ENCODE assay signal across 15 cellular contexts in genomic region chr14:68535404-68536024, GRCh38.
DNase-seq lines count a peak whose midpoint lies in the region; ATAC-seq and TF ChIP-seq lines count a peak whose summit lies in the region.
"Had no signal": no experiment of that assay in that cellular context is flagged by ENCODE, and none has a peak within 500 bp of the region (broad histone marks: within the 10 kb centered on the region; RNA-seq: fewer than 3 reads in every experiment).

No MANE protein-coding gene starts in this region.

- H3K27ac ChIP-seq in GM23248: peak overlapping the region; percentile 91
- H3K27ac ChIP-seq in thoracic aorta: no peak overlapping the region
- no peak overlapping the region for H3K27ac ChIP-seq in MM.1S (ENCODE audit: low read length)

- DNase-seq in GM23248: peak; percentile 94
- DNase-seq in T1000 (lab: John Stamatoyannopoulos, UW): peak; percentile 17
- peak; percentile 69 for DNase-seq in fibroblast of pulmonary artery (ENCODE audit: low read depth)
- DNase-seq in thoracic aorta (ENCODE audit: low spot score): no peak
- no peak for DNase-seq in GM19238 (ENCODE audit: insufficient read length, low spot score)
- no peak for DNase-seq in MM.1S
- DNase-seq: activated CD4-positive, alpha-beta T cell treated with anti-CD3 and anti-CD28 coated beads, Interleukin-2, amount 50 U/mL, for 1 hour; DMS53; effector CD4-positive, alpha-beta T cell; Karpas-422; stimulated activated CD4-positive, alpha-beta T cell treated with anti-CD3 and anti-CD28 coated beads, Interleukin-1b, Interleukin-23, amount 100 ng/mL, for 48 hours; stimulated activated naive CD8-positive, alpha-beta T cell treated with anti-CD3 and anti-CD28 coated beads, Interleukin-15, amount 100 ng/mL, for 72 hours had no signal

- H3K9me2 ChIP-seq in GM23248 (ENCODE audit: insufficient read depth): no peaks in the 10 kb centered on the region
- H3K9me2 ChIP-seq in MM.1S (replicated peaks; ENCODE audit: insufficient read depth, low read length): no peaks in the 10 kb centered on the region

- H3K27me3 ChIP-seq in GM23248 (replicated peaks; ENCODE audit: insufficient read depth) (no peaks in the 10 kb centered on the region), thoracic aorta (replicated peaks; ENCODE audit: insufficient read depth) (no peaks in the 10 kb centered on the region), MM.1S (replicated peaks; ENCODE audit: insufficient read depth, low read length) (no peaks in the 10 kb centered on the region)

- H3F3A ChIP-seq in GM23248 (ENCODE audit: insufficient read depth) (peaks cover 22% of the 10 kb centered on the region), MM.1S (ENCODE audit: insufficient read depth, low read length) (no peaks in the 10 kb centered on the region)

- H3K79me2 ChIP-seq in GM23248 (ENCODE audit: insufficient read depth) (no peaks in the 10 kb centered on the region), MM.1S (ENCODE audit: low read length) (no peaks in the 10 kb centered on the region)

- H4K20me1 ChIP-seq in GM23248 (ENCODE audit: insufficient read depth) (no peaks in the 10 kb centered on the region), MM.1S (ENCODE audit: insufficient read depth, low read length) (no peaks in the 10 kb centered on the region)

- peak overlapping the region; percentile 38 for H2AFZ ChIP-seq in GM23248
- no peak overlapping the region for H2AFZ ChIP-seq in MM.1S (ENCODE audit: low read length)

- in situ Hi-C loops in GM23248 (cut with MboI): no loop called here

- peak overlapping the region; percentile 63 for H3K9ac ChIP-seq in GM23248
- H3K9ac ChIP-seq in MM.1S (ENCODE audit: low read length): no peak overlapping the region

- H3K9me3 ChIP-seq in GM23248 (ENCODE audit: low read depth): no peaks in the 10 kb centered on the region
- peaks cover 5% of the 10 kb centered on the region for H3K9me3 ChIP-seq in thoracic aorta
- H3K9me3 ChIP-seq in MM.1S (replicated peaks; ENCODE audit: insufficient read depth, low read length): no peaks in the 10 kb centered on the region

- H3K36me3 ChIP-seq in GM23248 (ENCODE audit: low read depth) (no peaks in the 10 kb centered on the region), thoracic aorta (no peaks in the 10 kb centered on the region), MM.1S (replicated peaks; ENCODE audit: insufficient read depth, low read length) (no peaks in the 10 kb centered on the region)

- TF ChIP-seq CTCF in fibroblast of pulmonary artery (IDR thresholded peaks at IDR 0.05; ENCODE audit: low read length, missing control alignments) (no peak), thoracic aorta (IDR thresholded peaks at IDR 0.05) (no peak), MM.1S (IDR thresholded peaks at IDR 0.05; ENCODE audit: low read length) (no peak)

- H3K4me3 ChIP-seq in GM23248: no peak overlapping the region
- H3K4me3 ChIP-seq in fibroblast of pulmonary artery (replicated peaks; ENCODE audit: low read depth, low read length): no peak overlapping the region
- H3K4me3 ChIP-seq in thoracic aorta: no peak overlapping the region
- H3K4me3 ChIP-seq in MM.1S (ENCODE audit: low read length): no peak overlapping the region

- 12% methylated on average over 5 of the region's 5 CpGs for WGBS in GM23248 (ENCODE audit: low coverage in 1 of 2, low lambda C conversion rate in 2 of 2, missing lambda C conversion rate in 2 of 2), 2 experiments

- H3K4me1 ChIP-seq in GM23248 (ENCODE audit: insufficient read depth): peaks cover 25% of the 10 kb centered on the region
- H3K4me1 ChIP-seq in thoracic aorta (ENCODE audit: control insufficient read depth in 1 of 2, low read depth in 2 of 2): no peaks in the 10 kb centered on the region
- no peaks in the 10 kb centered on the region for H3K4me1 ChIP-seq in MM.1S (ENCODE audit: low read length)

- H3K4me2 ChIP-seq in GM23248 (ENCODE audit: unreplicated experiment) (peak overlapping the region; percentile 71), MM.1S (ENCODE audit: low read depth, low read length) (no peak overlapping the region)

- ATAC-seq in thoracic aorta (ENCODE audit: insufficient number of reproducible peaks, low FRiP score, low read depth) (peak; percentile 18), GM18861 (IDR thresholded peaks at IDR 0.05; ENCODE audit: unreplicated experiment) (no peak), HG03196 (IDR thresholded peaks at IDR 0.05; ENCODE audit: unreplicated experiment) (no peak)
- ATAC-seq: activated naive CD4-positive, alpha-beta T cell treated with anti-CD3 and anti-CD28 coated beads, Interleukin-2, amount 50 U/mL, for 72 hours; stimulated activated naive CD8-positive, alpha-beta T cell treated with anti-CD3 and anti-CD28 coated beads, Interleukin-15, amount 100 ng/mL, for 72 hours had no signal

Comparison
In these comparisons a context has a peak if more than half of its experiments do, and no peak if none do; other contexts are left out.
1. DNase-seq: peak in GM23248 (single experiment), T1000 (single experiment) and fibroblast of pulmonary artery (single experiment); none in thoracic aorta (single experiment), GM19238 (single experiment) and MM.1S (single experiment).